ENCODE assay signal across 15 cellular contexts in the genomic region with DNA sequence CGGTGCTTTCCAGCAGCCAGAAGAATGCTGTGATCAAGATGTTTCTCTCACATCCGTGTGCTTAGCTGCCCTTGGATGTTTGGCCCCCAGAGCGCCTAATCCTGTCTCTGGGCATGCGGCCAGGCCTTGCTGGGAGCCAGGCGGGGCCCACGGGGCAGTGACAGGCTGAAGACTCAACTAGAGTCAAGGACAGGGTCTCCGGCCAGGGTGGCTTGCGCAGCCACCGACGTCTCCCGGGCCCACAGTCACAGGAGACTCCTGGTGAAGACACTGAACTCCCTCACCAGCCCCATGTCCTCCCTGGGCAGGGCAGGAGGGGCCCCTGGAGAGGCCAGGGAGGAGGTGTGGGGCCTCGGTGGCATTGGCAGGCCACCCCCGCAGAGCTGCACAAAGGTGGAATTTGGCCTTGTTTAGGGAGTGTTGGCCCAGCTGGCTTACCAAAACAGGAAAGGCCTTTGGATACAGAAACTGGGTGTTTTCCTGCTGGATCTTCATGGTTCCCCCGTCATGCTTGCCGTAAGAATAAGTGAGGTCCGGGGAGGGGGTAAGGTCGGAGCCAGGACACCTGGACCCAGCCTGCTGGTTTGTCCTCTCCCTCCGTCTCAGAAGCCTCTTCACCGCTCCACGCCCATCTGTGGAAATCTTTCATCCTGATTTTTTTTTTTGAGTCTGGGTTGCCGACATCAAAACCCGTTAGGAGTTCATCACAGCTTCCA. TPM values are rescaled to one million over a fixed set of nuclear protein-coding genes. Genes with fewer than 3 reads are reported as not detected.
DNase-seq lines count a peak whose midpoint lies in the region; ATAC-seq, FAIRE-seq and TF ChIP-seq lines count a peak whose summit lies in the region.
"Had no signal": no experiment of that assay in that cellular context is flagged by ENCODE, and none has a peak within 500 bp of the region (broad histone marks: within the 10 kb centered on the region; RNA-seq: fewer than 3 reads in every experiment).

No MANE protein-coding gene starts in this region.

- no peaks in the 10 kb centered on the region for H3K27me3 ChIP-seq in BLaER1
- no peaks in the 10 kb centered on the region for H3K27me3 ChIP-seq in right cardiac atrium (ENCODE audit: control insufficient read depth, insufficient read depth)
- H3K27me3 ChIP-seq in sigmoid colon, result no peaks in the 10 kb centered on the region

- H3K4me3 ChIP-seq in BLaER1, result no peak overlapping the region
- H3K4me3 ChIP-seq in cardiac fibroblast (replicated peaks in 1 of 2; ENCODE audit: low read depth in 2 of 2, low read length in 2 of 2), result no peak overlapping the region
- no peak overlapping the region for H3K4me3 ChIP-seq in right cardiac atrium (ENCODE audit: low read length)
- H3K4me3 ChIP-seq in sigmoid colon, result no peak overlapping the region

- TF ChIP-seq POLR2A in sigmoid colon (IDR thresholded peaks at IDR 0.05), result no peak

- ATAC-seq in right cardiac atrium, result peak; percentile 60 to 68
- ATAC-seq: naive thymus-derived CD4-positive, alpha-beta T cell; T-helper 17 cell had no signal

- H4K20me1 ChIP-seq in BLaER1, result peaks cover 13% of the 10 kb centered on the region; the same call in 1 of the 2 replicates

- FAIRE-seq in GM19239 (lab: Jason Lieb, UNC) (no peak), urothelium cell line (lab: Jason Lieb, UNC) (no peak)

- H3K4me1 ChIP-seq in BLaER1, result peaks cover 40% of the 10 kb centered on the region
- H3K4me1 ChIP-seq in right cardiac atrium (ENCODE audit: control insufficient read depth, insufficient read depth, low read length), result no peaks in the 10 kb centered on the region
- peaks cover 0 to 12% (median 10%) of the 10 kb centered on the region in 4 donors for H3K4me1 ChIP-seq in sigmoid colon

- H3K9me3 ChIP-seq in BLaER1, result no peaks in the 10 kb centered on the region
- H3K9me3 ChIP-seq in right cardiac atrium (ENCODE audit: control insufficient read depth, low read length), result no peaks in the 10 kb centered on the region
- H3K9me3 ChIP-seq in sigmoid colon, result no peaks in the 10 kb centered on the region

- no peak for TF ChIP-seq CTCF in cardiac fibroblast (IDR thresholded peaks at IDR 0.05; ENCODE audit: low read depth, low read length)
- no peak for TF ChIP-seq CTCF in sigmoid colon (IDR thresholded peaks at IDR 0.05)

- H3K36me3 ChIP-seq in BLaER1 (peaks cover 69% of the 10 kb centered on the region), sigmoid colon (peaks cover 18 to 73% (median 40%) of the 10 kb centered on the region in 4 donors)

- H3K4me2 ChIP-seq in BLaER1, result no peak overlapping the region

- DNase-seq in cardiac fibroblast (ENCODE audit: low read depth in 2 of 2) (peak; percentile 51 to 52), right cardiac atrium (peak; percentile 77 to 91 (median 91)), sigmoid colon (no peak), NCI-H146 treated with DMSO at 0.1 percent for 48 hours (lab: John Stamatoyannopoulos, UW; ENCODE audit: unreplicated experiment) (no peak), GM19239 (ENCODE audit: insufficient read length, low spot score) (no peak), urothelium cell line (ENCODE audit: low spot score) (no peak), OCI-M1 (lab: John Stamatoyannopoulos, UW) (no peak)
- DNase-seq: activated CD4-positive, alpha-beta memory T cell treated with anti-CD3 and anti-CD28 coated beads, Interleukin-2, amount 10 ng/mL, durations not matched to agents 7 days and 5 days; effector CD8-positive, alpha-beta T cell; GF-D8; naive thymus-derived CD4-positive, alpha-beta T cell; NCI-H2029; stimulated activated naive CD4-positive, alpha-beta T cell; T-helper 17 cell had no signal

- 49% methylated on average over 22 of the region's 22 CpGs for WGBS in right cardiac atrium
- WGBS in sigmoid colon, 2 donors, result 76 to 81% methylated on average over 22 of the region's 22 CpGs

- no peak for TF ChIP-seq EP300 in sigmoid colon (IDR thresholded peaks at IDR 0.05)

- 0 out of 2 replicates have a peak overlapping the region, but pooled peaks have one; percentile 7 for H3K9ac ChIP-seq in BLaER1

- intact Hi-C loops in right cardiac atrium (cut with DNase I) (loop anchor here in 1 of 4 donors (10.0 kb wide), 1 partner anchor 89 kb away; the partner anchor contains the start of gene EFNA2), sigmoid colon (cut with DNase I) (no loop called here)

- H3K27ac ChIP-seq in BLaER1 (no peak overlapping the region), right cardiac atrium (ENCODE audit: low read length) (peak overlapping the region; percentile 54), sigmoid colon (peak overlapping the region; percentile 49 to 77 (median 69))

RNA-seq across cellular contexts. Expression of gene NDUFS7, which starts 10.0 kb away (rescaled TPM):
- 100 to 1,000 TPM; 209 to 294 (median 259) TPM for total RNA-seq in right cardiac atrium
- polyA plus RNA-seq in right cardiac atrium, result 437 TPM
- total RNA-seq in sigmoid colon, result 100 to 1,000 TPM in 3 of 4 donors, 10 to 100 TPM in 1; 99.4 to 156 (median 128) TPM
- polyA plus RNA-seq in sigmoid colon, result 100 to 1,000 TPM; 182 to 262 (median 192) TPM

RNA-seq across cellular contexts. Expression of gene GAMT, which starts 27.6 kb away (rescaled TPM):
- 10 to 100 TPM; 49.2 to 76.2 (median 66.4) TPM for total RNA-seq in right cardiac atrium
- 124 TPM for polyA plus RNA-seq in right cardiac atrium
- total RNA-seq in sigmoid colon, result 10 to 100 TPM in 3 of 4 donors, 1 to 10 TPM in 1; 7.8 to 16.6 (median 11.5) TPM
- 1 to 10 TPM; 1.8 to 6.0 (median 5.7) TPM for polyA plus RNA-seq in sigmoid colon

RNA-seq across cellular contexts. Expression of gene DAZAP1, which starts 33.7 kb away (rescaled TPM):
- total RNA-seq in right cardiac atrium (10 to 100 TPM; 78.7 to 92.1 (median 85.0) TPM), sigmoid colon (10 to 100 TPM; 28.2 to 54.4 (median 42.2) TPM)
- polyA plus RNA-seq in right cardiac atrium (65.3 TPM), sigmoid colon (100 to 1,000 TPM in 1 of 3 donors, 10 to 100 TPM in 2; 51.1 to 132 (median 51.6) TPM)

Comparison
In these comparisons a context has a peak if more than half of its experiments do, and no peak if none do; other contexts are left out.
1. DNase-seq: peak in cardiac fibroblast (2 of 2) and right cardiac atrium (3 of 3); none in sigmoid colon (single experiment), NCI-H146 treated with DMSO at 0.1 percent for 48 hours (single experiment), GM19239 (single experiment), urothelium cell line (single experiment) and OCI-M1 (single experiment).